3 cellular contexts compared by ENCODE assay signal in genomic region chr10:66257801-66258200, GRCh38.
"Had no signal": no experiment of that assay in that cellular context is flagged by ENCODE, and none has a peak within 500 bp of the region (broad histone marks: within the 10 kb centered on the region; RNA-seq: fewer than 3 reads in every experiment).

No MANE protein-coding gene starts in this region.

- H3K4me3 ChIP-seq: GM12878 had no signal

- DNase-seq: GDM1, GF-D8 had no signal
